ENCODE assay signal across 20 cellular contexts in genomic region chr4:899556-899906, GRCh38.
"Had no signal": no experiment of that assay in that cellular context is flagged by ENCODE, and none has a peak within 500 bp of the region (broad histone marks: within the 10 kb centered on the region; RNA-seq: fewer than 3 reads in every experiment).

No MANE protein-coding gene starts in this region.

- H3K27ac ChIP-seq: heart right ventricle, neural progenitor cell, pancreas, prostate gland, sigmoid colon, skin epidermis, stomach had no signal

- H3K27me3 Mint-ChIP-seq: naive thymus-derived CD4-positive, alpha-beta T cell had no signal

- H3K9me3 ChIP-seq: heart right ventricle, pancreas, prostate gland, sigmoid colon, stomach had no signal

- H3K27me3 ChIP-seq: heart right ventricle, neural progenitor cell, pancreas, sigmoid colon, stomach had no signal

- H3K4me3 Mint-ChIP-seq: naive thymus-derived CD4-positive, alpha-beta T cell; neural progenitor cell had no signal

- H3K9ac ChIP-seq: neural progenitor cell had no signal

- H3K4me3 ChIP-seq: heart right ventricle, neural progenitor cell, pancreas, prostate gland, sigmoid colon, skin epidermis, stomach had no signal

- H3K36me3 ChIP-seq: neural progenitor cell had no signal

- DNase-seq: dermis blood vessel endothelial cell; naive thymus-derived CD4-positive, alpha-beta T cell; occipital lobe; sigmoid colon; stimulated activated CD4-positive, alpha-beta T cell treated with anti-CD3 and anti-CD28 coated beads, Interleukin-2, amount 100 ng/mL, for 24 hours; stimulated activated CD4-positive, alpha-beta T cell treated with anti-CD3 and anti-CD28 coated beads, Interleukin-4, amount 100 ng/mL, for 4 hours; stimulated activated naive CD4-positive, alpha-beta T cell; stomach; trophoblast cell had no signal

- H3K4me1 Mint-ChIP-seq: neural progenitor cell had no signal

- H3K9me3 Mint-ChIP-seq: naive thymus-derived CD4-positive, alpha-beta T cell; neural progenitor cell had no signal

- FAIRE-seq: bronchial epithelial cell, colon, frontal cortex, islet of Langerhans, pancreas, urothelium cell line had no signal

- H3K4me2 ChIP-seq: neural progenitor cell had no signal

- H2AFZ ChIP-seq: neural progenitor cell had no signal

- H3K4me1 ChIP-seq: neural progenitor cell, pancreas, prostate gland, sigmoid colon, stomach had no signal

- ATAC-seq: esophagus mucosa; naive thymus-derived CD4-positive, alpha-beta T cell had no signal
